10 cellular contexts compared by ENCODE assay signal in the genomic region with DNA sequence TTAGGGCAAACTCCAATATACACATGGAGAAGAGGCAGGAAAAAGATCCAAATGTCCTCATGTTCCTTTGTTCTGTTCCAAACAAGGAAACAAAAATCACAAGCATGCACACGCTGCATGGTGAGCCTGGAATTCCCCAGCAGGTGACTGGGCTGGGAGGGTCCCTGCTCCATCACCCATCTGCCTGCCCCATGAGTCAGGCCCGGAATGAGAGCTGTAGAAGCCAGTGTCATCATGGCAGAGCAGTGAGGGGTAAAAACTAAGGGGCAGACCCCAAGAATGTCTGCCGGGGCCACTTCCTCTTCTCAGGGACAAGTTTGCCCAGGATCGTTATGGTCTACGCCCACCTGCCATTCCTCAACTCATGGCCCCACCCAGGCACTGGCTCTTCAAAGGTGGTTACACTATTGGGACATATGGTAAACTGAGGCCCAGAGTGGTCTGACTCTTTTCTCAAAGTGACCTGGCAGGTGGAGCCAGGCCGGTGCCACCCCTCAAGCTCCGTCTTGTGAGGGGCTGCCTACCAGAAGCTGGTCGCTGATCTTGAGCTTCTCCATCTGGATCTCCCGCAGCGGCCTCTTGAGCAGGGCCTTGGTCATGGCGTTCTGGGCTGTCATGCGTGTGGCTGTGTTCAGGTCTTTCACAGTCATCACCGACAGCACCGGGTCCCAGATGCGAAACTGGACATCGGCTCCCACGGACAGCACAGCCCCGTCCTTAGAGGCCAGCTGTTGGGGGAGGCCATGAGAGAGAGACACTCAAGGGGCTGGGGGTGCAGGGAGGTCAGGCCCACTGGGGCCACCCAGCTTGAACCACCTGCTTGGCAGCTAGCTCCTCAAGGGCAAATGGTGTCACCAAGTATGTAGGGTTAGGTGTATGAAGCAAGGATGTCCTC. TPM values are rescaled to one million over a fixed set of nuclear protein-coding genes. Genes with fewer than 3 reads are reported as not detected.
DNase-seq lines count a peak whose midpoint lies in the region; ATAC-seq and TF ChIP-seq lines count a peak whose summit lies in the region.
"Had no signal": no experiment of that assay in that cellular context is flagged by ENCODE, and none has a peak within 500 bp of the region (broad histone marks: within the 10 kb centered on the region; RNA-seq: fewer than 3 reads in every experiment).

No MANE protein-coding gene starts in this region.

- WGBS in esophagus squamous epithelium, 2 donors = 30 to 81% methylated on average over 2 to 5 of the region's 18 CpGs

- no peak overlapping the region for H3K27ac Mint-ChIP-seq in progenitor cell of endocrine pancreas
- H3K27ac Mint-ChIP-seq: activated naive CD8-positive, alpha-beta T cell had no signal

- no peak overlapping the region for H3K9ac ChIP-seq in skeletal muscle tissue (ENCODE audit: low read depth in 1 of 3, low read length in 3 of 3)

- DNase-seq in GM10266 (ENCODE audit: extremely low spot score) (peak; percentile 69), Peyer's patch (peak in 1 of 3 donors; percentile 15), esophagus squamous epithelium (lab: John Stamatoyannopoulos, UW) (no peak), NCI-H446 treated with DMSO at 0.1 percent for 48 hours (lab: John Stamatoyannopoulos, UW) (no peak), progenitor cell of endocrine pancreas (ENCODE audit: low spot score, unreplicated experiment) (no peak)
- no peak for DNase-seq in NK-92 treated with Interleukin-12 subunit alpha and Interleukin-12 subunit beta, amount 100 ng/mL, for 24 hours (lab: John Stamatoyannopoulos, UW)
- DNase-seq: DND-41 had no signal

- H3K27me3 Mint-ChIP-seq in progenitor cell of endocrine pancreas = no peaks in the 10 kb centered on the region
- H3K27me3 Mint-ChIP-seq: activated naive CD8-positive, alpha-beta T cell had no signal

- H3K27me3 ChIP-seq in Peyer's patch (no peaks in the 10 kb centered on the region), esophagus squamous epithelium (no peaks in the 10 kb centered on the region), skeletal muscle tissue (ENCODE audit: control insufficient read depth in 3 of 3, insufficient read depth in 3 of 3, low read length in 3 of 3) (no peaks in the 10 kb centered on the region)

- no peak overlapping the region for H3K4me3 ChIP-seq in Peyer's patch
- H3K4me3 ChIP-seq in esophagus squamous epithelium = no peak overlapping the region
- H3K4me3 ChIP-seq in skeletal muscle tissue (ENCODE audit: low read length in 3 of 3) = no peak overlapping the region

- H3K4me1 Mint-ChIP-seq in progenitor cell of endocrine pancreas (ENCODE audit: low read depth) = peaks cover 4% of the 10 kb centered on the region

- H3K4me1 ChIP-seq in Peyer's patch (peaks cover 0 to 66% (median 24%) of the 10 kb centered on the region in 4 donors), esophagus squamous epithelium (peaks cover 57 to 98% (median 78%) of the 10 kb centered on the region in 3 donors), skeletal muscle tissue (ENCODE audit: control insufficient read depth in 3 of 3, insufficient read depth in 3 of 3, low read length in 3 of 3) (peaks cover 78 to 95% (median 90%) of the 10 kb centered on the region in 3 donors)

- ATAC-seq in HG03460 (IDR thresholded peaks at IDR 0.05; ENCODE audit: unreplicated experiment) = no peak

- H3K27ac ChIP-seq in Peyer's patch (peak overlapping the region; percentile 7 to 80 (median 22)), esophagus squamous epithelium (peak overlapping the region; percentile 59 to 91 (median 90)), skeletal muscle tissue (ENCODE audit: low read depth, low read length) (peak overlapping the region; percentile 90)

- H3K4me3 Mint-ChIP-seq in progenitor cell of endocrine pancreas (ENCODE audit: low read depth) = no peak overlapping the region
- H3K4me3 Mint-ChIP-seq: activated naive CD8-positive, alpha-beta T cell had no signal

- H3K36me3 ChIP-seq in Peyer's patch = no peaks in the 10 kb centered on the region
- peaks cover 0 to 39% (median 0%) of the 10 kb centered on the region in 3 donors for H3K36me3 ChIP-seq in esophagus squamous epithelium
- peaks cover 21 to 31% (median 26%) of the 10 kb centered on the region in 3 donors for H3K36me3 ChIP-seq in skeletal muscle tissue (ENCODE audit: control insufficient read depth in 3 of 3, insufficient read depth in 3 of 3, low read length in 3 of 3)

- H3K9me3 ChIP-seq in Peyer's patch (no peaks in the 10 kb centered on the region), esophagus squamous epithelium (no peaks in the 10 kb centered on the region), skeletal muscle tissue (ENCODE audit: control insufficient read depth in 3 of 3, low read length in 3 of 3) (peaks cover 0 to 2% (median 0%) of the 10 kb centered on the region in 3 donors)

- intact Hi-C loops in esophagus squamous epithelium (cut with DNase I) = no loop called here

- H3K36me3 Mint-ChIP-seq in progenitor cell of endocrine pancreas (ENCODE audit: insufficient read depth) = no peaks in the 10 kb centered on the region

- TF ChIP-seq CTCF in GM10266 (IDR thresholded peaks at IDR 0.05; ENCODE audit: control insufficient read depth, insufficient read depth, low read depth, missing control alignments) = no peak
- no peak for TF ChIP-seq CTCF in Peyer's patch (IDR thresholded peaks at IDR 0.05)
- TF ChIP-seq CTCF in esophagus squamous epithelium (IDR thresholded peaks at IDR 0.05) = no peak
- TF ChIP-seq CTCF in progenitor cell of endocrine pancreas (IDR thresholded peaks at IDR 0.05; ENCODE audit: unreplicated experiment) = no peak

- TF ChIP-seq POLR2A in Peyer's patch (IDR thresholded peaks at IDR 0.05) = no peak
- TF ChIP-seq POLR2A in esophagus squamous epithelium (IDR thresholded peaks at IDR 0.05) = no peak

- no peaks in the 10 kb centered on the region for H3K9me3 Mint-ChIP-seq in progenitor cell of endocrine pancreas (ENCODE audit: low read depth)

RNA-seq across cellular contexts. Expression of gene STOML1, which starts 3.8 kb away (rescaled TPM):
- total RNA-seq in Peyer's patch = 10 to 100 TPM in 3 of 4 donors, not detected in 1; 10.9 to 24.5 (median 13.5) TPM
- 10 to 100 TPM in 2 of 4 donors, 1 to 10 TPM in 2; 8.3 to 14.8 (median 11.1) TPM for total RNA-seq in esophagus squamous epithelium
- 14.1 TPM for total RNA-seq in skeletal muscle tissue
- total RNA-seq in progenitor cell of endocrine pancreas = 8.0 and 8.7 TPM in 2 replicates

RNA-seq across cellular contexts. Expression of gene PML, which starts 6.2 kb away (rescaled TPM):
- total RNA-seq in Peyer's patch (100 to 1,000 TPM in 1 of 4 donors, 10 to 100 TPM in 3; 52.4 to 116 (median 82.9) TPM), esophagus squamous epithelium (10 to 100 TPM; 34.0 to 52.3 (median 44.5) TPM), skeletal muscle tissue (14.1 TPM), progenitor cell of endocrine pancreas (27.8 and 29.9 TPM in 2 replicates)

Comparison
In these comparisons a context has a peak if more than half of its experiments do, and no peak if none do; other contexts are left out.
1. H3K27ac ChIP-seq: peak in every context shown above with its lines; median percentile 90 in skeletal muscle tissue; 90 in esophagus squamous epithelium; 22 in Peyer's patch.